In genomic region chr10:69209787-69210480, GRCh38 we compare ENCODE assay signal across 16 cellular contexts. TPM values are rescaled to one million over a fixed set of nuclear protein-coding genes. Genes with fewer than 3 reads are reported as not detected.
DNase-seq lines count a peak whose midpoint lies in the region; ATAC-seq and TF ChIP-seq lines count a peak whose summit lies in the region.
"Had no signal": no experiment of that assay in that cellular context is flagged by ENCODE, and none has a peak within 500 bp of the region (broad histone marks: within the 10 kb centered on the region; RNA-seq: fewer than 3 reads in every experiment).

No MANE protein-coding gene starts in this region.

- no peak overlapping the region for H3K27ac ChIP-seq in PC-3 (ENCODE audit: low read length)
- H3K27ac ChIP-seq in mammary epithelial cell (ENCODE audit: insufficient read depth, low read depth, low read length): no peak overlapping the region
- no peak overlapping the region for H3K27ac ChIP-seq in mesendoderm (ENCODE audit: low read depth, low read length)

- peaks cover 43% of the 10 kb centered on the region for H3K36me3 Mint-ChIP-seq in activated T-cell treated with anti-CD3 and anti-CD28 coated beads, Interleukin-2, amount 50 U/mL, for 24 hours (ENCODE audit: low read depth)
- H3K36me3 Mint-ChIP-seq in activated T-cell treated with anti-CD3 and anti-CD28 coated beads, Interleukin-2, amount 50 U/mL, for 4 hours (ENCODE audit: insufficient read depth): peaks cover 29% of the 10 kb centered on the region
- H3K36me3 Mint-ChIP-seq in stimulated activated naive CD8-positive, alpha-beta T cell treated with anti-CD3 and anti-CD28 coated beads, Interleukin-15, Interleukin-2, amounts not matched to agents 100 ng/mL and 50 ng/mL, for 24 hours (ENCODE audit: low read depth): peaks cover 33% of the 10 kb centered on the region

- no peak overlapping the region for H2BK120ac ChIP-seq in mesendoderm (ENCODE audit: low read depth, low read length)

- CTCF ChIA-PET in PC-3 (lab: Charles Lee) (no interaction called here), mammary epithelial cell (lab: Charles Lee; ENCODE audit: low non-redundant PET) (no interaction called here)

- no peaks in the 10 kb centered on the region for H3K79me1 ChIP-seq in mesendoderm (ENCODE audit: low read length)

- no peaks in the 10 kb centered on the region for H3K27me3 Mint-ChIP-seq in activated T-cell treated with anti-CD3 and anti-CD28 coated beads, Interleukin-2, amount 50 U/mL, for 24 hours
- H3K27me3 Mint-ChIP-seq in activated T-cell treated with anti-CD3 and anti-CD28 coated beads, Interleukin-2, amount 50 U/mL, for 4 hours (ENCODE audit: low read depth): no peaks in the 10 kb centered on the region
- H3K27me3 Mint-ChIP-seq in stimulated activated naive CD8-positive, alpha-beta T cell treated with anti-CD3 and anti-CD28 coated beads, Interleukin-15, Interleukin-2, amounts not matched to agents 100 ng/mL and 50 ng/mL, for 24 hours: no peaks in the 10 kb centered on the region
- H3K27me3 Mint-ChIP-seq: CD4-positive, alpha-beta T cell had no signal

- H3K4me1 ChIP-seq in PC-3 (ENCODE audit: insufficient read depth, low read length): no peaks in the 10 kb centered on the region
- H3K4me1 ChIP-seq in mammary epithelial cell (ENCODE audit: insufficient read depth, low read length): no peaks in the 10 kb centered on the region
- no peaks in the 10 kb centered on the region for H3K4me1 ChIP-seq in mesendoderm (ENCODE audit: control insufficient read depth, low read depth, low read length)

- H3K27me3 ChIP-seq in PC-3 (ENCODE audit: low read length): no peaks in the 10 kb centered on the region
- H3K27me3 ChIP-seq in mammary epithelial cell (ENCODE audit: insufficient read depth, low read length): no peaks in the 10 kb centered on the region
- no peaks in the 10 kb centered on the region for H3K27me3 ChIP-seq in mesendoderm (ENCODE audit: insufficient read depth, low read length, poor library complexity)

- no peak overlapping the region for H2AK5ac ChIP-seq in mesendoderm (ENCODE audit: low read length)

- peak overlapping the region; percentile 10 for H3K27ac Mint-ChIP-seq in activated T-cell treated with anti-CD3 and anti-CD28 coated beads, Interleukin-2, amount 50 U/mL, for 24 hours
- peak overlapping the region; percentile 3 for H3K27ac Mint-ChIP-seq in stimulated activated naive CD8-positive, alpha-beta T cell treated with anti-CD3 and anti-CD28 coated beads, Interleukin-15, Interleukin-2, amounts not matched to agents 100 ng/mL and 50 ng/mL, for 24 hours
- H3K27ac Mint-ChIP-seq: CD4-positive, alpha-beta T cell; GM23338 had no signal

- H3K4me1 Mint-ChIP-seq in activated T-cell treated with anti-CD3 and anti-CD28 coated beads, Interleukin-2, amount 50 U/mL, for 24 hours (ENCODE audit: low read depth): peaks cover 28% of the 10 kb centered on the region
- H3K4me1 Mint-ChIP-seq in activated T-cell treated with anti-CD3 and anti-CD28 coated beads, Interleukin-2, amount 50 U/mL, for 4 hours (ENCODE audit: low read depth): peaks cover 19% of the 10 kb centered on the region
- H3K4me1 Mint-ChIP-seq in stimulated activated naive CD8-positive, alpha-beta T cell treated with anti-CD3 and anti-CD28 coated beads, Interleukin-15, Interleukin-2, amounts not matched to agents 100 ng/mL and 50 ng/mL, for 24 hours (ENCODE audit: low read depth): peaks cover 40% of the 10 kb centered on the region
- H3K4me1 Mint-ChIP-seq: GM23338 had no signal

- H3K56ac ChIP-seq in mesendoderm (ENCODE audit: low read length): no peak overlapping the region

- no peak for DNase-seq in activated T-cell treated with anti-CD3 and anti-CD28 coated beads, Interleukin-2, amount 50 U/mL, for 24 hours
- DNase-seq in activated T-cell treated with anti-CD3 and anti-CD28 coated beads, Interleukin-2, amount 50 U/mL, for 4 hours: no peak
- DNase-seq in PC-3: no peak
- DNase-seq in mammary epithelial cell: no peak
- no peak for DNase-seq in mesendoderm
- DNase-seq: AML-193; CD4-positive, alpha-beta T cell; GF-D8; NCI-H1436 treated with DMSO at 0.1 percent for 48 hours; NCI-H2107; NCI-H226; NCI-H526 treated with DMSO at 0.1 percent for 48 hours; NK-92 treated with Interleukin-12 subunit alpha and Interleukin-12 subunit beta, amount 100 ng/mL, for 24 hours had no signal

- H4K5ac ChIP-seq in mesendoderm (ENCODE audit: low read length): no peak overlapping the region

- no peak overlapping the region for H3K23ac ChIP-seq in mesendoderm (ENCODE audit: low read length)

- POLR2A ChIA-PET in PC-3 (lab: Charles Lee; ENCODE audit: unreplicated experiment): no interaction called here

- H4K8ac ChIP-seq in mesendoderm (ENCODE audit: low read depth, low read length): no peak overlapping the region

- intact Hi-C loops in PC-3 (cut with micrococcal nuclease) (no loop called here), mammary epithelial cell (cut with micrococcal nuclease) (no loop called here)

- dilution Hi-C loops in mammary epithelial cell (cut with HindIII; ENCODE audit: low sequenced_read_pairs): no loop called here

- H3K4ac ChIP-seq in mesendoderm (ENCODE audit: low read depth, low read length): no peak overlapping the region

- H3K18ac ChIP-seq in mesendoderm (ENCODE audit: low read length): no peak overlapping the region

- no peaks in the 10 kb centered on the region for H3K9me2 ChIP-seq in PC-3 (replicated peaks; ENCODE audit: low read length)

- no peak for TF ChIP-seq CTCF in PC-3 (conservative IDR thresholded peaks at IDR 0.05; ENCODE audit: low read depth, low read length)
- no peak for TF ChIP-seq CTCF in mammary epithelial cell (conservative IDR thresholded peaks at IDR 0.05 in 1 of 2, IDR thresholded peaks at IDR 0.05 in 1 of 2; ENCODE audit: extremely low read depth in 1 of 2, insufficient read depth in 1 of 2, low read depth in 1 of 2, low read length in 2 of 2)

- WGBS in mammary epithelial cell (ENCODE audit: low coverage, missing lambda C conversion rate): 86% methylated on average over 3 of the region's 3 CpGs
- no CpG with 5 or more reads among the region's 3 CpGs for WGBS in mesendoderm (ENCODE audit: extremely low coverage, insufficient coverage, low lambda C conversion rate)

- no peak overlapping the region for H3K4me3 Mint-ChIP-seq in activated T-cell treated with anti-CD3 and anti-CD28 coated beads, Interleukin-2, amount 50 U/mL, for 24 hours
- H3K4me3 Mint-ChIP-seq in activated T-cell treated with anti-CD3 and anti-CD28 coated beads, Interleukin-2, amount 50 U/mL, for 4 hours: no peak overlapping the region
- H3K4me3 Mint-ChIP-seq in stimulated activated naive CD8-positive, alpha-beta T cell treated with anti-CD3 and anti-CD28 coated beads, Interleukin-15, Interleukin-2, amounts not matched to agents 100 ng/mL and 50 ng/mL, for 24 hours: no peak overlapping the region
- H3K4me3 Mint-ChIP-seq: CD4-positive, alpha-beta T cell; GM23338 had no signal

- no peak overlapping the region for H3K9ac ChIP-seq in PC-3 (ENCODE audit: low read length)
- H3K9ac ChIP-seq in mammary epithelial cell (ENCODE audit: insufficient read depth, low read length): no peak overlapping the region
- no peak overlapping the region for H3K9ac ChIP-seq in mesendoderm (ENCODE audit: low read length)

- H3K9me3 ChIP-seq in PC-3 (ENCODE audit: low read length): no peaks in the 10 kb centered on the region
- no peaks in the 10 kb centered on the region for H3K9me3 ChIP-seq in mammary epithelial cell (replicated peaks; ENCODE audit: insufficient read depth, low read length)

- ATAC-seq in activated T-cell treated with anti-CD3 and anti-CD28 coated beads, Interleukin-2, amount 50 U/mL, for 4 hours: no peak
- ATAC-seq in PC-3 (no peak), GM19463 (IDR thresholded peaks at IDR 0.05; ENCODE audit: unreplicated experiment) (no peak)
- ATAC-seq: GM23338 had no signal

- H3K9me3 Mint-ChIP-seq in activated T-cell treated with anti-CD3 and anti-CD28 coated beads, Interleukin-2, amount 50 U/mL, for 24 hours: no peaks in the 10 kb centered on the region
- H3K9me3 Mint-ChIP-seq in activated T-cell treated with anti-CD3 and anti-CD28 coated beads, Interleukin-2, amount 50 U/mL, for 4 hours: no peaks in the 10 kb centered on the region
- no peaks in the 10 kb centered on the region for H3K9me3 Mint-ChIP-seq in stimulated activated naive CD8-positive, alpha-beta T cell treated with anti-CD3 and anti-CD28 coated beads, Interleukin-15, Interleukin-2, amounts not matched to agents 100 ng/mL and 50 ng/mL, for 24 hours
- H3K9me3 Mint-ChIP-seq: CD4-positive, alpha-beta T cell; GM23338 had no signal

- no peaks in the 10 kb centered on the region for H3F3A ChIP-seq in PC-3 (ENCODE audit: low read length, unreplicated experiment)

- no peak overlapping the region for H2AFZ ChIP-seq in PC-3 (ENCODE audit: low read length)
- H2AFZ ChIP-seq in mammary epithelial cell (ENCODE audit: low read depth, low read length): no peak overlapping the region
- H2AFZ ChIP-seq: GM23338 had no signal

- peaks cover 40% of the 10 kb centered on the region for H3K36me3 ChIP-seq in PC-3 (ENCODE audit: low read depth, low read length)
- peaks cover 13% of the 10 kb centered on the region for H3K36me3 ChIP-seq in mammary epithelial cell (ENCODE audit: insufficient read depth, low read length)
- peaks cover 10% of the 10 kb centered on the region for H3K36me3 ChIP-seq in mesendoderm (ENCODE audit: control insufficient read depth, insufficient read depth, low read length)

- no peak overlapping the region for H2BK15ac ChIP-seq in mesendoderm (replicated peaks; ENCODE audit: low read depth)

- BruUV-seq in PC-3 (replicated peaks; lab: Mats Ljungman, UMichigan) (TSS peak; percentile 4), mammary epithelial cell (replicated peaks; lab: Mats Ljungman, UMichigan) (TSS peak; percentile 15)

- no peak overlapping the region for H3K4me3 ChIP-seq in PC-3 (ENCODE audit: low read length)
- H3K4me3 ChIP-seq in mammary epithelial cell (replicated peaks in 1 of 3; ENCODE audit: insufficient read depth in 1 of 3, low read depth in 2 of 3, low read length in 3 of 3): no peak overlapping the region
- no peak overlapping the region for H3K4me3 ChIP-seq in mesendoderm (ENCODE audit: low read length)
- H3K4me3 ChIP-seq: GM23338 had no signal

- H4K20me1 ChIP-seq in PC-3 (ENCODE audit: low read length) (no peaks in the 10 kb centered on the region), mammary epithelial cell (ENCODE audit: insufficient read depth, low read length) (no peaks in the 10 kb centered on the region)

- H3K4me2 ChIP-seq in PC-3 (ENCODE audit: low read length) (no peak overlapping the region), mammary epithelial cell (ENCODE audit: insufficient read depth, low read depth, low read length) (no peak overlapping the region), mesendoderm (ENCODE audit: low read length) (no peak overlapping the region)
- H3K4me2 ChIP-seq: GM23338 had no signal

- in situ Hi-C loops in mammary epithelial cell (cut with MboI; ENCODE audit: low sequenced_read_pairs in 2 of 2): no loop called here

- no peaks in the 10 kb centered on the region for H3K79me2 ChIP-seq in PC-3 (ENCODE audit: low read length)
- no peaks in the 10 kb centered on the region for H3K79me2 ChIP-seq in mammary epithelial cell (ENCODE audit: insufficient read depth, low read length)
- H3K79me2 ChIP-seq in mesendoderm (ENCODE audit: control insufficient read depth, insufficient read depth, low read length): no peaks in the 10 kb centered on the region

- no peak overlapping the region for H2BK5ac ChIP-seq in mesendoderm (ENCODE audit: low read length)

RNA-seq across cellular contexts. Expression of gene HKDC1, which starts 10.2 kb away (rescaled TPM):
- total RNA-seq in activated T-cell treated with anti-CD3 and anti-CD28 coated beads, Interleukin-2, amount 50 U/mL, for 4 hours: under 1 TPM in 2 of 3 donors, not detected in 1; 0.05 to 0.54 TPM
- total RNA-seq in PC-3 (2014; rRNA removed) (0.44 and 1.2 TPM in 2 replicates), mammary epithelial cell (under 1 TPM; under 0.01 to 0.07 TPM)
- 0.26 TPM for polyA plus RNA-seq in mammary epithelial cell
- not detected for polyA minus RNA-seq in mammary epithelial cell
- 0.28 TPM for polyA plus RNA-seq in mesendoderm (2013, experiment 1 of 2)
- 0.31 TPM for polyA plus RNA-seq in mesendoderm (2013, experiment 2 of 2)
- polyA plus RNA-seq: GM23338 had no signal

RNA-seq across cellular contexts. Expression of gene SUPV3L1, which starts 29.9 kb away (rescaled TPM):
- 10 to 100 TPM; 62.3 to 70.0 (median 63.0) TPM for total RNA-seq in activated T-cell treated with anti-CD3 and anti-CD28 coated beads, Interleukin-2, amount 50 U/mL, for 4 hours
- total RNA-seq in PC-3 (2014; rRNA removed) (86.2 and 117 TPM in 2 replicates), mammary epithelial cell (10 to 100 TPM; 26.8 to 36.7 TPM)
- 31.5 TPM for polyA plus RNA-seq in mammary epithelial cell
- 19.1 TPM for polyA minus RNA-seq in mammary epithelial cell
- polyA plus RNA-seq in mesendoderm (2013, experiment 1 of 2): 46.5 TPM
- polyA plus RNA-seq in mesendoderm (2013, experiment 2 of 2): 46.4 TPM
